ENCODE assay signal across 16 cellular contexts in the genomic region with DNA sequence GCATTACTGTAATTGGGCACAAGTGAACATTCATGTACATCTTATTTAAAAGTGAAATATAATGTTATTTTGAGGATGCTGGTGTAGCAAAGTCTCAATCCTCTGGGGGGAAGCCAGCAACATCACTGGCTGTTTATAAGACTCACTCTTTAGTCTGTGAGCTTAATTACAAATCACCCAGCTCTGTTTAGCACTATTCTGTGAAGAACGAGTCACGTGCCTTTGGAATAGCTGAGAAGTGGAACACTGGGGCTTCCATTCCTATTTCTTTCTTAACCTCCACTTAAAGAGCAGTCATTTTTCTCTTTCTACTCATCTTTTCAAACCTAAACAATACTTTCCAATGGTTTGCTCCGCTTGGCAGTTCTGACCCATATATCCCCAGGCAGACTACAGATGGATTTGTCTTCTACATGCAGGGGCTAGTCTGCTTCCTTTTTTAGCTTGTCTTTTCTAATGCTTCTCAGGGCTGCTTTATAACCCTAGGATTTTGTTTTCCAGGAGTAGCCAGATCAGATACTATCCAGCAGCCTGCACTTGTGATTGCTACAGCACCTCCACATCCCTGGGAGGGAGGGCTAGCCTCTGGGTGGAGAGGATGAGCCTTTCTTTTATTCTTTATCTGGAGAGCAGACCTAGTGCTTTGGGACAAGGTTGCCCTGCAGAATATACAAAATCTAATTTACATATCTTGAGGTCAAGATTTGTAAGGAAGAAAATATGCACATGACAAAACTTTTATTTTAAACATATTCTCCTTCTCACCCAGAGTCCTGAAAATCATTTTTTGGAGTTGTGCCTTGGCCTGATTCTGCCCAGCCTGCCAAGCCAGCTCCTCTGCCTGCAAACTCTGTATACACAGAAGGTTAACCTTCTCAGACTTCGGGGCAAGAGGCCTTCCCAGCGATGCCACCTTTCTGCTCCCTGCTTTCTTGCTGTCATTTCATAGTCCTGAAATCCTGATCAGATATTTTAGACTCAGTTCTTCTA.
DNase-seq lines count a peak whose midpoint lies in the region; ATAC-seq and TF ChIP-seq lines count a peak whose summit lies in the region.
"Had no signal": no experiment of that assay in that cellular context is flagged by ENCODE, and none has a peak within 500 bp of the region (broad histone marks: within the 10 kb centered on the region; RNA-seq: fewer than 3 reads in every experiment).

No MANE protein-coding gene starts in this region.

- WGBS in mammary epithelial cell (ENCODE audit: low coverage, missing lambda C conversion rate) = 5% methylated on average over 5 of the region's 5 CpGs
- WGBS in mesendoderm (ENCODE audit: extremely low coverage, insufficient coverage, low lambda C conversion rate) = no CpG with 5 or more reads among the region's 5 CpGs
- 62 to 75% methylated on average over 5 of the region's 5 CpGs for WGBS in transverse colon (ENCODE audit: low coverage in 1 of 2), 2 donors

- intact Hi-C loops in cardiac septum (cut with DNase I) (no loop called here), mammary epithelial cell (cut with micrococcal nuclease) (loop anchor here (5.0 kb wide), 1 partner anchor 95 kb away; a partner anchor contains a TSS), transverse colon (cut with DNase I; ENCODE audit: low total_unique reads) (no loop called here)

- no peak overlapping the region for H4K5ac ChIP-seq in mesendoderm (ENCODE audit: low read length)

- H3K4me3 ChIP-seq in cardiac muscle cell (no peak overlapping the region), mammary epithelial cell (replicated peaks in 1 of 3; ENCODE audit: insufficient read depth in 1 of 3, low read depth in 2 of 3, low read length in 3 of 3) (peak overlapping the region in 1 of 3 experiments; percentile 22), mesendoderm (ENCODE audit: low read length) (no peak overlapping the region), transverse colon (no peak overlapping the region)
- H3K4me3 ChIP-seq: left lung, tibial artery had no signal

- H3K18ac ChIP-seq in mesendoderm (ENCODE audit: low read length) = peak overlapping the region; percentile 51

- H2BK5ac ChIP-seq in mesendoderm (ENCODE audit: low read length) = no peak overlapping the region

- H3K4me2 ChIP-seq in mammary epithelial cell (ENCODE audit: insufficient read depth, low read depth, low read length) (peak overlapping the region; percentile 77), mesendoderm (ENCODE audit: low read length) (no peak overlapping the region)

- no peak overlapping the region for H3K4me3 Mint-ChIP-seq in activated T-helper 17 cell treated with anti-CD3 and anti-CD28 coated beads, Interleukin-2, amount 50 U/mL, for 72 hours

- no peak overlapping the region for H3K23ac ChIP-seq in mesendoderm (ENCODE audit: low read length)

- H3K27ac Mint-ChIP-seq in activated T-helper 17 cell treated with anti-CD3 and anti-CD28 coated beads, Interleukin-2, amount 50 U/mL, for 72 hours = no peak overlapping the region

- peak overlapping the region; percentile 90 for H2AFZ ChIP-seq in mammary epithelial cell (ENCODE audit: low read depth, low read length)

- H2AK5ac ChIP-seq in mesendoderm (ENCODE audit: low read length) = no peak overlapping the region

- peaks cover 19% of the 10 kb centered on the region for H3K27me3 Mint-ChIP-seq in activated T-helper 17 cell treated with anti-CD3 and anti-CD28 coated beads, Interleukin-2, amount 50 U/mL, for 72 hours

- H2BK15ac ChIP-seq in mesendoderm (replicated peaks; ENCODE audit: low read depth) = no peak overlapping the region

- no TSS peak for BruUV-seq in mammary epithelial cell (replicated peaks; lab: Mats Ljungman, UMichigan)

- no peaks in the 10 kb centered on the region for H3K4me1 Mint-ChIP-seq in activated T-helper 17 cell treated with anti-CD3 and anti-CD28 coated beads, Interleukin-2, amount 50 U/mL, for 72 hours

- no peak overlapping the region for H4K8ac ChIP-seq in mesendoderm (ENCODE audit: low read depth, low read length)

- no peaks in the 10 kb centered on the region for H3K9me3 Mint-ChIP-seq in activated T-helper 17 cell treated with anti-CD3 and anti-CD28 coated beads, Interleukin-2, amount 50 U/mL, for 72 hours

- no peak for ATAC-seq in activated T-helper 17 cell treated with anti-CD3 and anti-CD28 coated beads, Interleukin-2, amount 50 U/mL, for 72 hours (replicated peaks)
- ATAC-seq in left lobe of liver = no peak
- ATAC-seq: HepG2, left lung had no signal

- no peak overlapping the region for H3K9ac ChIP-seq in mammary epithelial cell (ENCODE audit: insufficient read depth, low read length)
- H3K9ac ChIP-seq in mesendoderm (ENCODE audit: low read length) = no peak overlapping the region

- H3K27me3 ChIP-seq in cardiac muscle cell = no peaks in the 10 kb centered on the region
- no peaks in the 10 kb centered on the region for H3K27me3 ChIP-seq in mammary epithelial cell (ENCODE audit: insufficient read depth, low read length)
- H3K27me3 ChIP-seq in mesendoderm (ENCODE audit: insufficient read depth, low read length, poor library complexity) = no peaks in the 10 kb centered on the region
- no peaks in the 10 kb centered on the region for H3K27me3 ChIP-seq in transverse colon
- H3K27me3 ChIP-seq: left lung, tibial artery had no signal

- no peaks in the 10 kb centered on the region for H4K20me1 ChIP-seq in mammary epithelial cell (ENCODE audit: insufficient read depth, low read length)

- in situ Hi-C loops in mammary epithelial cell (cut with MboI; ENCODE audit: low sequenced_read_pairs in 2 of 2) = no loop called here
- in situ Hi-C loops in transverse colon (cut with MboI; ENCODE audit: low pct_ligation_motif_present in 1 of 4, low pct_unique_long_range_greater_than_20kb in 1 of 4, low sequenced_read_pairs in 3 of 4) = no loop called here

- H3K36me3 Mint-ChIP-seq in activated T-helper 17 cell treated with anti-CD3 and anti-CD28 coated beads, Interleukin-2, amount 50 U/mL, for 72 hours (ENCODE audit: low read depth) = no peaks in the 10 kb centered on the region

- dilution Hi-C loops in mammary epithelial cell (cut with HindIII; ENCODE audit: low sequenced_read_pairs) = no loop called here

- H3K79me2 ChIP-seq in mammary epithelial cell (ENCODE audit: insufficient read depth, low read length) (no peaks in the 10 kb centered on the region), mesendoderm (ENCODE audit: control insufficient read depth, insufficient read depth, low read length) (no peaks in the 10 kb centered on the region)

- H3K56ac ChIP-seq in mesendoderm (ENCODE audit: low read length) = no peak overlapping the region

- CTCF ChIA-PET in mammary epithelial cell (lab: Charles Lee; ENCODE audit: low non-redundant PET) = no interaction called here

- H3K4me1 ChIP-seq in cardiac muscle cell (ENCODE audit: low read depth) (peaks cover 21% of the 10 kb centered on the region), mammary epithelial cell (ENCODE audit: insufficient read depth, low read length) (peaks cover 21% of the 10 kb centered on the region), mesendoderm (ENCODE audit: control insufficient read depth, low read depth, low read length) (peaks cover 2% of the 10 kb centered on the region), transverse colon (peaks cover 0 to 10% (median 1%) of the 10 kb centered on the region in 4 donors)
- H3K4me1 ChIP-seq: left lung, tibial artery had no signal

- no peak overlapping the region for H2BK120ac ChIP-seq in mesendoderm (ENCODE audit: low read depth, low read length)

- H3K79me1 ChIP-seq in mesendoderm (ENCODE audit: low read length) = no peaks in the 10 kb centered on the region

- DNase-seq in cardiac muscle cell (ENCODE audit: low read depth in 1 of 2, low spot score in 1 of 2) (peak in 1 of 2 donors; percentile 34), cardiac septum (ENCODE audit: low spot score) (no peak), mammary epithelial cell (peak; percentile 61), mesendoderm (peak; percentile 18), transverse colon (no peak), UCSD-AML1 (lab: John Stamatoyannopoulos, UW; ENCODE audit: unreplicated experiment) (no peak), left lobe of liver (ENCODE audit: low spot score) (no peak)
- DNase-seq: ACHN, left lung, NCI-H1105 treated with DMSO at 0.1 percent for 48 hours, NCI-H526 treated with DMSO at 0.1 percent for 48 hours, occipital lobe, SIG-M5, tibial artery had no signal

- TF ChIP-seq CTCF in cardiac muscle cell (IDR thresholded peaks at IDR 0.05; ENCODE audit: low read depth, low read length) = no peak
- no peak for TF ChIP-seq CTCF in mammary epithelial cell (conservative IDR thresholded peaks at IDR 0.05 in 1 of 2, IDR thresholded peaks at IDR 0.05 in 1 of 2; ENCODE audit: extremely low read depth in 1 of 2, insufficient read depth in 1 of 2, low read depth in 1 of 2, low read length in 2 of 2)
- no peak for TF ChIP-seq CTCF in transverse colon (IDR thresholded peaks at IDR 0.05)

- TF ChIP-seq POLR2A in transverse colon (IDR thresholded peaks at IDR 0.05) = no peak

- H3K4ac ChIP-seq in mesendoderm (ENCODE audit: low read depth, low read length) = no peak overlapping the region

- peak overlapping the region; percentile 16 for H3K27ac ChIP-seq in cardiac muscle cell
- no peak overlapping the region for H3K27ac ChIP-seq in mammary epithelial cell (ENCODE audit: insufficient read depth, low read depth, low read length)
- H3K27ac ChIP-seq in mesendoderm (ENCODE audit: low read depth, low read length) = no peak overlapping the region
- H3K27ac ChIP-seq in transverse colon = peak overlapping the region; percentile 30 to 63 (median 62)
- H3K27ac ChIP-seq: left lung, tibial artery had no signal

- H3K9me3 ChIP-seq in cardiac muscle cell (ENCODE audit: low read depth) (no peaks in the 10 kb centered on the region), mammary epithelial cell (replicated peaks; ENCODE audit: insufficient read depth, low read length) (no peaks in the 10 kb centered on the region), transverse colon (no peaks in the 10 kb centered on the region)
- H3K9me3 ChIP-seq: left lung, tibial artery had no signal

- H3K36me3 ChIP-seq in cardiac muscle cell (no peaks in the 10 kb centered on the region), mammary epithelial cell (ENCODE audit: insufficient read depth, low read length) (no peaks in the 10 kb centered on the region), mesendoderm (ENCODE audit: control insufficient read depth, insufficient read depth, low read length) (no peaks in the 10 kb centered on the region), transverse colon (no peaks in the 10 kb centered on the region)
- H3K36me3 ChIP-seq: left lung, tibial artery had no signal

- no peak for TF ChIP-seq EP300 in transverse colon (IDR thresholded peaks at IDR 0.05; ENCODE audit: low read depth)

Comparison
In these comparisons a context has a peak if more than half of its experiments do, and no peak if none do; other contexts are left out.
1. DNase-seq: peak in mammary epithelial cell (single experiment) and mesendoderm (single experiment); none in cardiac septum (single experiment), transverse colon (single experiment), UCSD-AML1 (single experiment) and left lobe of liver (single experiment).
2. H3K27ac ChIP-seq: peak in cardiac muscle cell (single experiment) and transverse colon (4 of 4); none in mammary epithelial cell (single experiment) and mesendoderm (single experiment).